19 cellular contexts compared by ENCODE assay signal in genomic region chr5:74337252-74338100, GRCh38.
A peak's percentile ranks its signal among the peaks of the same experiment; 100 is the strongest.
DNase-seq lines count a peak whose midpoint lies in the region; ATAC-seq and TF ChIP-seq lines count a peak whose summit lies in the region.
"Had no signal": no experiment of that assay in that cellular context is flagged by ENCODE, and none has a peak within 500 bp of the region (broad histone marks: within the 10 kb centered on the region; RNA-seq: fewer than 3 reads in every experiment).

No MANE protein-coding gene starts in this region.

- peak overlapping the region in 3 of 5 experiments; percentile 61 to 68 (median 62) for H3K27ac Mint-ChIP-seq in brain
- H3K27ac Mint-ChIP-seq: activated naive CD4-positive, alpha-beta T cell treated with anti-CD3 and anti-CD28 coated beads, Interleukin-2, amount 50 U/mL, for 24 hours; activated T-cell treated with anti-CD3 and anti-CD28 coated beads, Interleukin-2, amount 50 U/mL, for 72 hours; H9 had no signal

- peak; percentile 14 for DNase-seq in NCI-H748 (lab: John Stamatoyannopoulos, UW; ENCODE audit: unreplicated experiment)
- no peak for DNase-seq in NCI-H748 treated with DMSO at 0.1 percent for 48 hours (lab: John Stamatoyannopoulos, UW)
- DNase-seq in sciatic nerve (ENCODE audit: low spot score): no peak
- no peak for DNase-seq in Karpas-422
- DNase-seq in stimulated activated naive CD8-positive, alpha-beta T cell treated with anti-CD3 and anti-CD28 coated beads, Interleukin-15, Interleukin-2, amounts not matched to agents 100 U/mL and 50 U/mL, for 24 hours: no peak
- no peak for DNase-seq in GM13977 (ENCODE audit: low spot score)
- DNase-seq: 8988T; activated CD8-positive, alpha-beta memory T cell treated with anti-CD3 and anti-CD28 coated beads for 24 hours; activated T-cell treated with anti-CD3 and anti-CD28 coated beads, Interleukin-2, amount 50 U/mL, for 72 hours; AML-193; DMS79; H9; lower lobe of right lung; NCI-H1105 treated with DMSO at 0.1 percent for 48 hours; NCI-H510A; Right ventricle myocardium superior had no signal

- no peaks in the 10 kb centered on the region for H4K20me1 ChIP-seq in Karpas-422 (ENCODE audit: insufficient read depth, low read depth, low read length)

- H3K4me2 ChIP-seq in Karpas-422 (ENCODE audit: low read depth, low read length, poor library complexity, severe bottlenecking): no peak overlapping the region

- H3K36me3 Mint-ChIP-seq in brain: no peaks in the 10 kb centered on the region
- H3K36me3 Mint-ChIP-seq: activated naive CD4-positive, alpha-beta T cell treated with anti-CD3 and anti-CD28 coated beads, Interleukin-2, amount 50 U/mL, for 24 hours had no signal

- H3K27ac ChIP-seq in mesodermal cell (ENCODE audit: low read depth, low read length, severe bottlenecking) (peak overlapping the region; percentile 1), Karpas-422 (ENCODE audit: low read length) (no peak overlapping the region)
- H3K27ac ChIP-seq: lower lobe of right lung had no signal

- in situ Hi-C loops in GM13977 (cut with MboI; ENCODE audit: low pct_unique_long_range_greater_than_20kb, low sequenced_read_pairs, unreplicated experiment): no loop called here

- H3K9me3 ChIP-seq in mesodermal cell (ENCODE audit: control insufficient read depth, low read length): no peaks in the 10 kb centered on the region
- H3K9me3 ChIP-seq in Karpas-422 (ENCODE audit: low read length): no peaks in the 10 kb centered on the region
- H3K9me3 ChIP-seq: lower lobe of right lung had no signal

- no peaks in the 10 kb centered on the region for H3K27me3 ChIP-seq in Karpas-422 (ENCODE audit: low read length)

- H3K9ac ChIP-seq in Karpas-422 (ENCODE audit: low read length): no peak overlapping the region

- H3K9me3 Mint-ChIP-seq in brain: peaks cover 0 to 2% (median 0%) of the 10 kb centered on the region in 5 experiments
- H3K9me3 Mint-ChIP-seq: activated naive CD4-positive, alpha-beta T cell treated with anti-CD3 and anti-CD28 coated beads, Interleukin-2, amount 50 U/mL, for 24 hours; activated T-cell treated with anti-CD3 and anti-CD28 coated beads, Interleukin-2, amount 50 U/mL, for 72 hours; H9 had no signal

- intact Hi-C loops in sciatic nerve (cut with DNase I): no loop called here

- H3K4me3 ChIP-seq in mesodermal cell (ENCODE audit: extremely low read depth, insufficient read depth, low read length, poor library complexity, severe bottlenecking) (no peak overlapping the region), Karpas-422 (ENCODE audit: low read length) (no peak overlapping the region)
- H3K4me3 ChIP-seq: lower lobe of right lung had no signal

- no peaks in the 10 kb centered on the region for H3K79me2 ChIP-seq in Karpas-422 (ENCODE audit: low read length)

- TF ChIP-seq CTCF in brain (conservative IDR thresholded peaks at IDR 0.05) (no peak), GM13977 (IDR thresholded peaks at IDR 0.05; ENCODE audit: extremely low read depth, insufficient read depth, missing control alignments) (no peak)

- H3K4me1 ChIP-seq in mesodermal cell (ENCODE audit: control insufficient read depth, insufficient read depth, low read length, poor library complexity, severe bottlenecking): peaks cover 8% of the 10 kb centered on the region
- no peaks in the 10 kb centered on the region for H3K4me1 ChIP-seq in Karpas-422 (ENCODE audit: low read length)
- H3K4me1 ChIP-seq: lower lobe of right lung had no signal

- peak overlapping the region in 1 of 5 experiments; percentile 22 for H3K4me3 Mint-ChIP-seq in brain
- H3K4me3 Mint-ChIP-seq: activated naive CD4-positive, alpha-beta T cell treated with anti-CD3 and anti-CD28 coated beads, Interleukin-2, amount 50 U/mL, for 24 hours; activated T-cell treated with anti-CD3 and anti-CD28 coated beads, Interleukin-2, amount 50 U/mL, for 72 hours; H9 had no signal

- ATAC-seq in sciatic nerve: peak; percentile 24
- ATAC-seq in stimulated activated naive CD8-positive, alpha-beta T cell treated with anti-CD3 and anti-CD28 coated beads, Interleukin-15, Interleukin-2, amounts not matched to agents 100 U/mL and 50 U/mL, for 24 hours: no peak
- ATAC-seq: activated T-cell treated with anti-CD3 and anti-CD28 coated beads, Interleukin-2, amount 50 U/mL, for 72 hours; lower lobe of right lung had no signal

- no peaks in the 10 kb centered on the region for H3K36me3 ChIP-seq in mesodermal cell (ENCODE audit: control insufficient read depth, insufficient read depth, low read length)
- no peaks in the 10 kb centered on the region for H3K36me3 ChIP-seq in Karpas-422 (ENCODE audit: insufficient read depth, low read length)
- H3K36me3 ChIP-seq: lower lobe of right lung had no signal

- no peak overlapping the region for H2AFZ ChIP-seq in Karpas-422 (ENCODE audit: low read length)

- H3K4me1 Mint-ChIP-seq in brain: peaks cover 59% of the 10 kb centered on the region
- H3K4me1 Mint-ChIP-seq: activated naive CD4-positive, alpha-beta T cell treated with anti-CD3 and anti-CD28 coated beads, Interleukin-2, amount 50 U/mL, for 24 hours had no signal

- peaks cover 5% of the 10 kb centered on the region for H3K27me3 Mint-ChIP-seq in brain

- no peaks in the 10 kb centered on the region for H3K9me2 ChIP-seq in Karpas-422 (replicated peaks; ENCODE audit: insufficient read depth, low read length)

- WGBS in mesodermal cell (ENCODE audit: insufficient coverage in 2 of 2), 2 experiments: 90 to 91% methylated on average over 4 to 7 of the region's 9 CpGs
